Comparison of ENCODE assay signal across 11 cellular contexts in the genomic region with DNA sequence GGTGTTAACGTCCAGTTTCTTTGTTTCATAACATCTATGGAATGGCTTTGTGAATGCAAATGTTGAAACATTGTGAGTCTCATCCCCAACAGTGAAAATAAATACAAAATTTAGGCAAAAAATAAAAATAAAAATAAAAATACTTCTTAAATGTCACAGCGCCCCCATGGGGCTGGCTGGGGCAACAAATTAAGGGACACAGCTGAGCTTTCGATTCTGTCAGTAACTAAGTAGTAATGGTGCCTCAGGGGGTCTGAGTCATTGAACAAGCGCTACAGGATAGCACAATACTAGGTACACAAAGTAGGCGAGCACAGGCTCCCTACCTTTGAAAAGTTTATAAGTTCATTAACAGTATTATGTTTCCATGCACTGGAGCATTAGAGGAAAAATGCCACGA.
DNase-seq lines count a peak whose midpoint lies in the region; ATAC-seq, FAIRE-seq and TF ChIP-seq lines count a peak whose summit lies in the region.
"Had no signal": no experiment of that assay in that cellular context is flagged by ENCODE, and none has a peak within 500 bp of the region (broad histone marks: within the 10 kb centered on the region; RNA-seq: fewer than 3 reads in every experiment).

No MANE protein-coding gene starts in this region.

- CTCF ChIA-PET in GM10248 (lab: Yijun Ruan, JAX), result interaction anchor here (0.8 to 1.5 kb wide), 5 partner anchors 9 to 32 kb away, joined by 3 to 4 read pairs (median 3); no protein-coding TSS in a partner anchor

- TF ChIP-seq CTCF in GM10248 (IDR thresholded peaks at IDR 0.05; ENCODE audit: control extremely low read depth, extremely low read depth, low read depth, missing control alignments) (peak; percentile 12), OCI-LY3 (IDR thresholded peaks at IDR 0.05; ENCODE audit: low read depth, low read length) (peak; percentile 15; the same call in 1 of the 2 replicates), esophagus squamous epithelium (IDR thresholded peaks at IDR 0.05) (peak in 5 of 6 experiments; percentile 8 to 65 (median 44))

- no peak for FAIRE-seq in GM19239 (lab: Jason Lieb, UNC)
- FAIRE-seq: endometrium had no signal

- no peak for TF ChIP-seq POLR2A in esophagus squamous epithelium (IDR thresholded peaks at IDR 0.05)

- no peaks in the 10 kb centered on the region for H3K79me2 ChIP-seq in OCI-LY3 (ENCODE audit: low read length)

- 30 to 37% methylated on average over 6 of the region's 6 CpGs for WGBS in esophagus squamous epithelium, 2 donors

- intact Hi-C loops in esophagus squamous epithelium (cut with DNase I), result no loop called here

- DNase-seq in GM10248 (ENCODE audit: extremely low spot score) (no peak), esophagus squamous epithelium (lab: John Stamatoyannopoulos, UW) (no peak), pulmonary artery endothelial cell (ENCODE audit: low read depth, low spot score) (peak; percentile 22), GM19239 (ENCODE audit: insufficient read length, low spot score) (no peak), SK-N-DZ (ENCODE audit: low spot score) (no peak)
- DNase-seq: ovary; stimulated activated naive B cell treated with anti-CD40 and anti-IgM and Interleukin-4, amounts not matched to agents 10 μg/mL and 1 μg/mL and 100 μg/mL, for 72 hours had no signal

- H3K27me3 ChIP-seq in OCI-LY3 (ENCODE audit: low read depth, low read length) (no peaks in the 10 kb centered on the region), esophagus squamous epithelium (no peaks in the 10 kb centered on the region)
- H3K27me3 ChIP-seq: ovary had no signal

- H3K4me3 ChIP-seq in OCI-LY3 (ENCODE audit: low read length) (no peak overlapping the region), esophagus squamous epithelium (no peak overlapping the region)
- H3K4me3 ChIP-seq: ovary had no signal

- H3K9me3 ChIP-seq in OCI-LY3 (ENCODE audit: insufficient read depth, low read length), result no peaks in the 10 kb centered on the region
- no peaks in the 10 kb centered on the region for H3K9me3 ChIP-seq in esophagus squamous epithelium
- H3K9me3 ChIP-seq: ovary had no signal

- H3K4me2 ChIP-seq in OCI-LY3 (ENCODE audit: low read length), result no peak overlapping the region

- H2AFZ ChIP-seq in OCI-LY3 (ENCODE audit: low read depth, low read length), result no peak overlapping the region

- POLR2A ChIA-PET in GM10248 (lab: Yijun Ruan, JAX), result no interaction called here

- no peak overlapping the region for H3K9ac ChIP-seq in OCI-LY3 (ENCODE audit: low read length)

- no peaks in the 10 kb centered on the region for H3K36me3 ChIP-seq in OCI-LY3 (replicated peaks; ENCODE audit: low read depth, low read length)
- no peaks in the 10 kb centered on the region for H3K36me3 ChIP-seq in esophagus squamous epithelium
- H3K36me3 ChIP-seq: ovary had no signal

- H4K20me1 ChIP-seq in OCI-LY3 (ENCODE audit: insufficient read depth, low read length), result no peaks in the 10 kb centered on the region

- H3K27ac ChIP-seq in OCI-LY3 (ENCODE audit: low read length) (no peak overlapping the region), esophagus squamous epithelium (no peak overlapping the region)
- H3K27ac ChIP-seq: ovary had no signal

- no peak for ATAC-seq in GM19395 (IDR thresholded peaks at IDR 0.05; ENCODE audit: unreplicated experiment)
- ATAC-seq in GM19455 (IDR thresholded peaks at IDR 0.05; ENCODE audit: unreplicated experiment), result no peak
- ATAC-seq: stimulated activated naive B cell treated with anti-CD40 and anti-IgM and Interleukin-4, amounts not matched to agents 10 μg/mL and 1 μg/mL and 100 μg/mL, for 72 hours had no signal

- H3K4me1 ChIP-seq in OCI-LY3 (ENCODE audit: low read length), result no peaks in the 10 kb centered on the region
- peaks cover 0 to 40% (median 0%) of the 10 kb centered on the region in 3 donors for H3K4me1 ChIP-seq in esophagus squamous epithelium
